ENCODE assay signal across 4 cellular contexts in the genomic region with DNA sequence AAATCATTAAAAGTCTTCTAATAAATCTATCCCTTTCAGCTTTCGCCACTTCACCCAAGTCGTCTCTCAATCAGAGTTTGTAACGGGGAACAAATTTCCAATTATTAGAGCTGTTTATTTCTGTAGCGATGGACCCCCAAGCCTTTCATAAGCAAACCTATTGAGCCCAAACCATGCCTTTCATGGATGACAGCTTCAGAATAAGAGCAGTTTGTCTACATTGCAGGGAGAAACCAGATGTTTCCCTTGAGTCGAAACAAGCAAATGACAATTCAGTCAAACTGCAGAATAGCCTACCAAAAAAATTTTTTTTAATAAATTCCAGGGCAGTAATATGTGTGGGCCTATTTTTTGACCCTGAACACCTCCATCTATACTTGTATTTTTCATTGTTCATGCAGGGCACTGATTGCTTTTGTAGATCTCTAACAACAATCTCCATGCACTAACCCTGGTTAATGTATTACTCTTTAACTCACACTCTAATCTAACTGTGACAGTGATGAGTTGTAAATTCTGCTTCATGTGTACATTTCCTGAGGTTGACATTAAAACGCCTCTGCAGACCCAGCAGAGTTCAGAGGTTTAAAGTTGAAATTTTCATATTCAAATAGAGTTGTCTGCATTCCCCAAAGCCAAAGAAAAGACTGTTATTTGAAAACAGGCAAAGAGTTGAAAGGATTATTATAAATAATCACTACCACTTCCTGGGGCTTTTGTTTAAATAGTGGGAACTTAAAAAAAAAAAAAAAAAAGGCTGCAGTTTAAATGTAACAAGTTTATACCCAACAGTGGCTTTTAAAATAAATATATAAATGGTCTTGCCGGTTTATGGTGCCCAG.
A peak's percentile ranks its signal among the peaks of the same experiment; 100 is the strongest.
TF ChIP-seq lines count a peak whose summit lies in the region.

No MANE protein-coding gene starts in this region.

TF ChIP-seq in SK-N-SH, 30 proteins besides CTCF, POLR2A, EP300 and RAD21:
- TF ChIP-seq CHD2 (IDR thresholded peaks at IDR 0.05; ENCODE audit: low read length, partially characterized antibody) (peak; percentile 44), GATA2 (CRISPR knock-in tag; IDR thresholded peaks at IDR 0.05) (peak; percentile 85), TEAD4 (IDR thresholded peaks at IDR 0.05; ENCODE audit: borderline replicate concordance, insufficient read depth) (no peak), SMC3 (IDR thresholded peaks at IDR 0.05; ENCODE audit: low read depth, low read length) (peak; percentile 2; the same call in 1 of the 2 replicates), MXI1 (IDR thresholded peaks at IDR 0.05; ENCODE audit: low read depth, low read length) (peak; percentile 60; the same call in 1 of the 2 replicates), RCOR1 (IDR thresholded peaks at IDR 0.05; ENCODE audit: low read length) (peak; percentile 61; the same call in 1 of the 2 replicates), FOSL2 (IDR thresholded peaks at IDR 0.05; ENCODE audit: borderline replicate concordance, low read depth) (no peak)

TF ChIP-seq in SK-N-SH treated with all-trans-retinoic acid at 6 μM for 48 hours, 23 proteins besides CTCF, POLR2A, EP300 and RAD21 (continues in another document):
- TF ChIP-seq, protein P1, sequence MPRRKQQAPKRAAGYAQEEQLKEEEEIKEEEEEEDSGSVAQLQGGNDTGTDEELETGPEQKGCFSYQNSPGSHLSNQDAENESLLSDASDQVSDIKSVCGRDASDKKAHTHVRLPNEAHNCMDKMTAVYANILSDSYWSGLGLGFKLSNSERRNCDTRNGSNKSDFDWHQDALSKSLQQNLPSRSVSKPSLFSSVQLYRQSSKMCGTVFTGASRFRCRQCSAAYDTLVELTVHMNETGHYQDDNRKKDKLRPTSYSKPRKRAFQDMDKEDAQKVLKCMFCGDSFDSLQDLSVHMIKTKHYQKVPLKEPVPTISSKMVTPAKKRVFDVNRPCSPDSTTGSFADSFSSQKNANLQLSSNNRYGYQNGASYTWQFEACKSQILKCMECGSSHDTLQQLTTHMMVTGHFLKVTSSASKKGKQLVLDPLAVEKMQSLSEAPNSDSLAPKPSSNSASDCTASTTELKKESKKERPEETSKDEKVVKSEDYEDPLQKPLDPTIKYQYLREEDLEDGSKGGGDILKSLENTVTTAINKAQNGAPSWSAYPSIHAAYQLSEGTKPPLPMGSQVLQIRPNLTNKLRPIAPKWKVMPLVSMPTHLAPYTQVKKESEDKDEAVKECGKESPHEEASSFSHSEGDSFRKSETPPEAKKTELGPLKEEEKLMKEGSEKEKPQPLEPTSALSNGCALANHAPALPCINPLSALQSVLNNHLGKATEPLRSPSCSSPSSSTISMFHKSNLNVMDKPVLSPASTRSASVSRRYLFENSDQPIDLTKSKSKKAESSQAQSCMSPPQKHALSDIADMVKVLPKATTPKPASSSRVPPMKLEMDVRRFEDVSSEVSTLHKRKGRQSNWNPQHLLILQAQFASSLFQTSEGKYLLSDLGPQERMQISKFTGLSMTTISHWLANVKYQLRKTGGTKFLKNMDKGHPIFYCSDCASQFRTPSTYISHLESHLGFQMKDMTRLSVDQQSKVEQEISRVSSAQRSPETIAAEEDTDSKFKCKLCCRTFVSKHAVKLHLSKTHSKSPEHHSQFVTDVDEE (CRISPR knock-in tag; IDR thresholded peaks at IDR 0.05) = no peak
- TF ChIP-seq SNAI2 (CRISPR knock-in tag; IDR thresholded peaks at IDR 0.05) = no peak
- TF ChIP-seq ESRRG (CRISPR knock-in tag; IDR thresholded peaks at IDR 0.05) = no peak
- TF ChIP-seq, protein P2, sequence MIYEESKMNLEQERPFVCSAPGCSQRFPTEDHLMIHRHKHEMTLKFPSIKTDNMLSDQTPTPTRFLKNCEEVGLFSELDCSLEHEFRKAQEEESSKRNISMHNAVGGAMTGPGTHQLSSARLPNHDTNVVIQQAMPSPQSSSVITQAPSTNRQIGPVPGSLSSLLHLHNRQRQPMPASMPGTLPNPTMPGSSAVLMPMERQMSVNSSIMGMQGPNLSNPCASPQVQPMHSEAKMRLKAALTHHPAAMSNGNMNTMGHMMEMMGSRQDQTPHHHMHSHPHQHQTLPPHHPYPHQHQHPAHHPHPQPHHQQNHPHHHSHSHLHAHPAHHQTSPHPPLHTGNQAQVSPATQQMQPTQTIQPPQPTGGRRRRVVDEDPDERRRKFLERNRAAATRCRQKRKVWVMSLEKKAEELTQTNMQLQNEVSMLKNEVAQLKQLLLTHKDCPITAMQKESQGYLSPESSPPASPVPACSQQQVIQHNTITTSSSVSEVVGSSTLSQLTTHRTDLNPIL (CRISPR knock-in tag; IDR thresholded peaks at IDR 0.05; ENCODE audit: low read depth) = no peak
- TF ChIP-seq ARNTL (CRISPR knock-in tag; IDR thresholded peaks at IDR 0.05; ENCODE audit: borderline replicate concordance, low read depth) = no peak
- TF ChIP-seq ZC3H10 (CRISPR knock-in tag; IDR thresholded peaks at IDR 0.05) = no peak
- TF ChIP-seq, protein P3, sequence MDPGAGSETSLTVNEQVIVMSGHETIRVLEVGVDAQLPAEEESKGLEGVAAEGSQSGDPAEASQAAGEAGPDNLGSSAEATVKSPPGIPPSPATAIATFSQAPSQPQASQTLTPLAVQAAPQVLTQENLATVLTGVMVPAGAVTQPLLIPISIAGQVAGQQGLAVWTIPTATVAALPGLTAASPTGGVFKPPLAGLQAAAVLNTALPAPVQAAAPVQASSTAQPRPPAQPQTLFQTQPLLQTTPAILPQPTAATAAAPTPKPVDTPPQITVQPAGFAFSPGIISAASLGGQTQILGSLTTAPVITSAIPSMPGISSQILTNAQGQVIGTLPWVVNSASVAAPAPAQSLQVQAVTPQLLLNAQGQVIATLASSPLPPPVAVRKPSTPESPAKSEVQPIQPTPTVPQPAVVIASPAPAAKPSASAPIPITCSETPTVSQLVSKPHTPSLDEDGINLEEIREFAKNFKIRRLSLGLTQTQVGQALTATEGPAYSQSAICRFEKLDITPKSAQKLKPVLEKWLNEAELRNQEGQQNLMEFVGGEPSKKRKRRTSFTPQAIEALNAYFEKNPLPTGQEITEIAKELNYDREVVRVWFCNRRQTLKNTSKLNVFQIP (CRISPR knock-in tag; IDR thresholded peaks at IDR 0.05; ENCODE audit: borderline replicate concordance, low read depth) = no peak
- TF ChIP-seq ZNF8 (CRISPR knock-in tag; IDR thresholded peaks at IDR 0.05) = no peak
- no peak for TF ChIP-seq ZFP3 (CRISPR knock-in tag; IDR thresholded peaks at IDR 0.05)
- TF ChIP-seq ZFP30 (CRISPR knock-in tag; IDR thresholded peaks at IDR 0.05) = no peak

TF ChIP-seq in WTC11, 78 proteins besides CTCF, POLR2A, EP300 and RAD21:
- TF ChIP-seq KAT7 (CRISPR knock-in tag; IDR thresholded peaks at IDR 0.05; ENCODE audit: borderline replicate concordance) (no peak), SMAD3 (CRISPR knock-in tag; IDR thresholded peaks at IDR 0.05; ENCODE audit: borderline replicate concordance) (no peak), ZNF121 (CRISPR knock-in tag; IDR thresholded peaks at IDR 0.05) (no peak), FOXJ3 (CRISPR knock-in tag; IDR thresholded peaks at IDR 0.05; ENCODE audit: borderline replicate concordance) (no peak), ZBTB21 (CRISPR knock-in tag; IDR thresholded peaks at IDR 0.05; ENCODE audit: borderline replicate concordance) (no peak)
- TF ChIP-seq, protein P4, sequence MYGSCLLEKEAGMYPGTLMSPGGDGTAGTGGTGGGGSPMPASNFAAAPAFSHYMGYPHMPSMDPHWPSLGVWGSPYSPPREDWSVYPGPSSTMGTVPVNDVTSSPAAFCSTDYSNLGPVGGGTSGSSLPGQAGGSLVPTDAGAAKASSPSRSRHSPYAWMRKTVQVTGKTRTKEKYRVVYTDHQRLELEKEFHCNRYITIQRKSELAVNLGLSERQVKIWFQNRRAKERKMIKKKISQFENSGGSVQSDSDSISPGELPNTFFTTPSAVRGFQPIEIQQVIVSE (CRISPR knock-in tag; IDR thresholded peaks at IDR 0.05; ENCODE audit: borderline replicate concordance) = no peak
- TF ChIP-seq, protein P5, sequence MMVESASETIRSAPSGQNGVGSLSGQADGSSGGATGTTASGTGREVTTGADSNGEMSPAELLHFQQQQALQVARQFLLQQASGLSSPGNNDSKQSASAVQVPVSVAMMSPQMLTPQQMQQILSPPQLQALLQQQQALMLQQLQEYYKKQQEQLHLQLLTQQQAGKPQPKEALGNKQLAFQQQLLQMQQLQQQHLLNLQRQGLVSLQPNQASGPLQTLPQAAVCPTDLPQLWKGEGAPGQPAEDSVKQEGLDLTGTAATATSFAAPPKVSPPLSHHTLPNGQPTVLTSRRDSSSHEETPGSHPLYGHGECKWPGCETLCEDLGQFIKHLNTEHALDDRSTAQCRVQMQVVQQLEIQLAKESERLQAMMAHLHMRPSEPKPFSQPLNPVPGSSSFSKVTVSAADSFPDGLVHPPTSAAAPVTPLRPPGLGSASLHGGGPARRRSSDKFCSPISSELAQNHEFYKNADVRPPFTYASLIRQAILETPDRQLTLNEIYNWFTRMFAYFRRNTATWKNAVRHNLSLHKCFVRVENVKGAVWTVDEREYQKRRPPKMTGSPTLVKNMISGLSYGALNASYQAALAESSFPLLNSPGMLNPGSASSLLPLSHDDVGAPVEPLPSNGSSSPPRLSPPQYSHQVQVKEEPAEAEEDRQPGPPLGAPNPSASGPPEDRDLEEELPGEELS (CRISPR knock-in tag; IDR thresholded peaks at IDR 0.05) = no peak
- TF ChIP-seq, protein P6, sequence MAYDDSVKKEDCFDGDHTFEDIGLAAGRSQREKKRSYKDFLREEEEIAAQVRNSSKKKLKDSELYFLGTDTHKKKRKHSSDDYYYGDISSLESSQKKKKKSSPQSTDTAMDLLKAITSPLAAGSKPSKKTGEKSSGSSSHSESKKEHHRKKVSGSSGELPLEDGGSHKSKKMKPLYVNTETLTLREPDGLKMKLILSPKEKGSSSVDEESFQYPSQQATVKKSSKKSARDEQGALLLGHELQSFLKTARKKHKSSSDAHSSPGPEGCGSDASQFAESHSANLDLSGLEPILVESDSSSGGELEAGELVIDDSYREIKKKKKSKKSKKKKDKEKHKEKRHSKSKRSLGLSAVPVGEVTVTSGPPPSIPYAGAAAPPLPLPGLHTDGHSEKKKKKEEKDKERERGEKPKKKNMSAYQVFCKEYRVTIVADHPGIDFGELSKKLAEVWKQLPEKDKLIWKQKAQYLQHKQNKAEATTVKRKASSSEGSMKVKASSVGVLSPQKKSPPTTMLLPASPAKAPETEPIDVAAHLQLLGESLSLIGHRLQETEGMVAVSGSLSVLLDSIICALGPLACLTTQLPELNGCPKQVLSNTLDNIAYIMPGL (CRISPR knock-in tag; IDR thresholded peaks at IDR 0.05) = no peak
- TF ChIP-seq, protein P7, sequence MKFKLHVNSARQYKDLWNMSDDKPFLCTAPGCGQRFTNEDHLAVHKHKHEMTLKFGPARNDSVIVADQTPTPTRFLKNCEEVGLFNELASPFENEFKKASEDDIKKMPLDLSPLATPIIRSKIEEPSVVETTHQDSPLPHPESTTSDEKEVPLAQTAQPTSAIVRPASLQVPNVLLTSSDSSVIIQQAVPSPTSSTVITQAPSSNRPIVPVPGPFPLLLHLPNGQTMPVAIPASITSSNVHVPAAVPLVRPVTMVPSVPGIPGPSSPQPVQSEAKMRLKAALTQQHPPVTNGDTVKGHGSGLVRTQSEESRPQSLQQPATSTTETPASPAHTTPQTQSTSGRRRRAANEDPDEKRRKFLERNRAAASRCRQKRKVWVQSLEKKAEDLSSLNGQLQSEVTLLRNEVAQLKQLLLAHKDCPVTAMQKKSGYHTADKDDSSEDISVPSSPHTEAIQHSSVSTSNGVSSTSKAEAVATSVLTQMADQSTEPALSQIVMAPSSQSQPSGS (CRISPR knock-in tag; IDR thresholded peaks at IDR 0.05; ENCODE audit: borderline replicate concordance, low read depth) = no peak

TF ChIP-seq in HepG2, 621 proteins besides CTCF, POLR2A, EP300 and RAD21 (continues in another document):
- no peak; the same call in 1 of the 2 replicates for TF ChIP-seq POGZ (CRISPR knock-in tag; IDR thresholded peaks at IDR 0.05)
- TF ChIP-seq RCOR2 (CRISPR knock-in tag; IDR thresholded peaks at IDR 0.05) = peak; percentile 27; the same call in 1 of the 2 replicates
- peak; percentile 87; the same call in 1 of the 2 replicates for TF ChIP-seq HNRNPUL1 (IDR thresholded peaks at IDR 0.05; ENCODE audit: low read depth, low read length)
- TF ChIP-seq NR2F2 (IDR thresholded peaks at IDR 0.05; ENCODE audit: borderline replicate concordance, low read depth) = peak; percentile 90
- no peak for TF ChIP-seq KDM2A (CRISPR knock-in tag; IDR thresholded peaks at IDR 0.05; ENCODE audit: borderline replicate concordance, low read depth)
- no peak for TF ChIP-seq MTF1 (CRISPR knock-in tag; IDR thresholded peaks at IDR 0.05)
- TF ChIP-seq ZNF3 (CRISPR knock-in tag; IDR thresholded peaks at IDR 0.05) = no peak
- peak; percentile 44; the same call in 1 of the 2 replicates for TF ChIP-seq TGIF2 (CRISPR knock-in tag; IDR thresholded peaks at IDR 0.05)
- peak; percentile 58 for TF ChIP-seq HMG20B (CRISPR knock-in tag; conservative IDR thresholded peaks at IDR 0.05)
- TF ChIP-seq BORCS8-MEF2B (CRISPR knock-in tag; IDR thresholded peaks at IDR 0.05) = no peak
- TF ChIP-seq MAF1 (CRISPR knock-in tag; IDR thresholded peaks at IDR 0.05; ENCODE audit: borderline replicate concordance) = no peak
- no peak for TF ChIP-seq SP1 (IDR thresholded peaks at IDR 0.05)
- 0 out of 2 replicates have a peak, but pooled peaks have one; percentile 8 for TF ChIP-seq SP1 (CRISPR knock-in tag; IDR thresholded peaks at IDR 0.05)
- TF ChIP-seq REL (CRISPR knock-in tag; conservative IDR thresholded peaks at IDR 0.05) = no peak
- TF ChIP-seq ATF1 (CRISPR knock-in tag; IDR thresholded peaks at IDR 0.05) = peak; percentile 65; the same call in 1 of the 2 replicates
- TF ChIP-seq RARG (CRISPR knock-in tag; IDR thresholded peaks at IDR 0.05; ENCODE audit: low read depth) = no peak
- TF ChIP-seq GATA4 (IDR thresholded peaks at IDR 0.05; ENCODE audit: borderline replicate concordance, low read depth) = peak; percentile 88; the same call in 1 of the 2 replicates
- TF ChIP-seq TSC22D2 (CRISPR knock-in tag; IDR thresholded peaks at IDR 0.05; ENCODE audit: borderline replicate concordance) = no peak
- peak; percentile 98 for TF ChIP-seq FOXA3 (CRISPR knock-in tag; IDR thresholded peaks at IDR 0.05)
- no peak for TF ChIP-seq ZNF777 (CRISPR knock-in tag; IDR thresholded peaks at IDR 0.05)
- no peak for TF ChIP-seq ZMAT3 (CRISPR knock-in tag; conservative IDR thresholded peaks at IDR 0.05)
- TF ChIP-seq, protein P8, sequence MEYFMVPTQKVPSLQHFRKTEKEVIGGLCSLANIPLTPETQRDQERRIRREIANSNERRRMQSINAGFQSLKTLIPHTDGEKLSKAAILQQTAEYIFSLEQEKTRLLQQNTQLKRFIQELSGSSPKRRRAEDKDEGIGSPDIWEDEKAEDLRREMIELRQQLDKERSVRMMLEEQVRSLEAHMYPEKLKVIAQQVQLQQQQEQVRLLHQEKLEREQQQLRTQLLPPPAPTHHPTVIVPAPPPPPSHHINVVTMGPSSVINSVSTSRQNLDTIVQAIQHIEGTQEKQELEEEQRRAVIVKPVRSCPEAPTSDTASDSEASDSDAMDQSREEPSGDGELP (IDR thresholded peaks at IDR 0.05; ENCODE audit: borderline replicate concordance, low read depth) = peak; percentile 49; the same call in 1 of the 2 replicates
- TF ChIP-seq HOXA9 (CRISPR knock-in tag; IDR thresholded peaks at IDR 0.05; ENCODE audit: borderline replicate concordance) = peak; percentile 78; the same call in 1 of the 2 replicates
